28 cellular contexts compared by ENCODE assay signal in genomic region chr15:57596301-57596855, GRCh38. TPM values are rescaled to one million over a fixed set of nuclear protein-coding genes. Genes with fewer than 3 reads are reported as not detected.
DNase-seq lines count a peak whose midpoint lies in the region; ATAC-seq and TF ChIP-seq lines count a peak whose summit lies in the region.
"Had no signal": no experiment of that assay in that cellular context is flagged by ENCODE, and none has a peak within 500 bp of the region (broad histone marks: within the 10 kb centered on the region; RNA-seq: fewer than 3 reads in every experiment).

No MANE protein-coding gene starts in this region.

- H3K27me3 ChIP-seq in lower lobe of right lung (ENCODE audit: low read depth) (no peaks in the 10 kb centered on the region), subcutaneous abdominal adipose tissue (ENCODE audit: control insufficient read depth in 5 of 5, insufficient read depth in 4 of 5, low read length in 5 of 5) (no peaks in the 10 kb centered on the region)

- intact Hi-C loops in lower lobe of right lung (cut with DNase I) = no loop called here

- CTCF ChIA-PET in RWPE1 (lab: Yijun Ruan, JAX) = interaction anchor here (1.2 kb wide), 1 partner anchor 16 kb away, joined by 4 read pairs; no protein-coding TSS in a partner anchor

- H3K9me3 Mint-ChIP-seq in glutamatergic neuron (ENCODE audit: unreplicated experiment) = no peaks in the 10 kb centered on the region
- H3K9me3 Mint-ChIP-seq: activated naive CD4-positive, alpha-beta T cell treated with anti-CD3 and anti-CD28 coated beads, Interleukin-2, amount 10 ng/mL, durations not matched to agents 7 days and 5 days; activated T-cell treated with anti-CD3 and anti-CD28 coated beads, Interleukin-2, amount 50 U/mL, for 72 hours; neural progenitor cell; stimulated activated naive B cell treated with anti-CD40 and anti-IgM and Interleukin-4, amounts not matched to agents 10 μg/mL and 1 μg/mL and 100 μg/mL, for 72 hours had no signal

- no peak overlapping the region for H3K27ac Mint-ChIP-seq in glutamatergic neuron (ENCODE audit: unreplicated experiment)
- H3K27ac Mint-ChIP-seq: activated naive CD4-positive, alpha-beta T cell treated with anti-CD3 and anti-CD28 coated beads, Interleukin-2, amount 10 ng/mL, durations not matched to agents 7 days and 5 days; activated T-cell treated with anti-CD3 and anti-CD28 coated beads, Interleukin-2, amount 50 U/mL, for 72 hours; neural progenitor cell; T-helper 17 cell had no signal

- H3K4me3 Mint-ChIP-seq in glutamatergic neuron (ENCODE audit: unreplicated experiment) = peak overlapping the region; percentile 21
- H3K4me3 Mint-ChIP-seq: activated naive CD4-positive, alpha-beta T cell treated with anti-CD3 and anti-CD28 coated beads, Interleukin-2, amount 10 ng/mL, durations not matched to agents 7 days and 5 days; activated T-cell treated with anti-CD3 and anti-CD28 coated beads, Interleukin-2, amount 50 U/mL, for 72 hours; neural progenitor cell; stimulated activated naive B cell treated with anti-CD40 and anti-IgM and Interleukin-4, amounts not matched to agents 10 μg/mL and 1 μg/mL and 100 μg/mL, for 72 hours; T-helper 17 cell had no signal

- peaks cover 5% of the 10 kb centered on the region for H3K27me3 Mint-ChIP-seq in glutamatergic neuron (ENCODE audit: unreplicated experiment)

- ATAC-seq in lower lobe of right lung (no peak), HG02571 (IDR thresholded peaks at IDR 0.05; ENCODE audit: unreplicated experiment) (no peak), GM21360 (IDR thresholded peaks at IDR 0.05; ENCODE audit: unreplicated experiment) (no peak)
- no peak for ATAC-seq in activated CD4-positive, CD25-positive, alpha-beta regulatory T cell treated with anti-CD3 and anti-CD28 coated beads, Interleukin-2, amount 50 U/mL, for 24 hours
- ATAC-seq: activated T-cell treated with anti-CD3 and anti-CD28 coated beads, Interleukin-2, amount 50 U/mL, for 72 hours; left colon; Panc1; stimulated activated naive B cell treated with anti-CD40 and anti-IgM and Interleukin-4, amounts not matched to agents 10 μg/mL and 1 μg/mL and 100 μg/mL, for 72 hours; T-helper 17 cell had no signal

- H3K36me3 Mint-ChIP-seq in glutamatergic neuron (ENCODE audit: unreplicated experiment) = no peaks in the 10 kb centered on the region
- H3K36me3 Mint-ChIP-seq: activated naive CD4-positive, alpha-beta T cell treated with anti-CD3 and anti-CD28 coated beads, Interleukin-2, amount 10 ng/mL, durations not matched to agents 7 days and 5 days; neural progenitor cell had no signal

- no peak for TF ChIP-seq CTCF in RWPE1 (conservative IDR thresholded peaks at IDR 0.05; ENCODE audit: low read depth)
- no peak for TF ChIP-seq CTCF in glutamatergic neuron (IDR thresholded peaks at IDR 0.05; ENCODE audit: partially characterized antibody, unreplicated experiment)
- TF ChIP-seq CTCF in lower lobe of right lung (IDR thresholded peaks at IDR 0.05) = no peak

- H3K4me1 ChIP-seq in lower lobe of right lung (peaks cover 24% of the 10 kb centered on the region), subcutaneous abdominal adipose tissue (ENCODE audit: control insufficient read depth in 5 of 5, insufficient read depth in 5 of 5, low read length in 5 of 5) (peaks cover 3 to 92% (median 87%) of the 10 kb centered on the region in 5 donors)
- H3K4me1 ChIP-seq: neural progenitor cell had no signal

- POLR2A ChIA-PET in RWPE1 (lab: Yijun Ruan, JAX; ENCODE audit: low non-redundant PET) = no interaction called here

- H3K4me1 Mint-ChIP-seq in glutamatergic neuron (ENCODE audit: low read depth, unreplicated experiment) = peaks cover 14% of the 10 kb centered on the region

- H3K27ac ChIP-seq in RWPE1 = peak overlapping the region; percentile 63
- peak overlapping the region; percentile 70 for H3K27ac ChIP-seq in lower lobe of right lung
- peak overlapping the region; percentile 93 for H3K27ac ChIP-seq in subcutaneous abdominal adipose tissue (ENCODE audit: low read depth, low read length)
- H3K27ac ChIP-seq: BLaER1, neural progenitor cell, SK-N-MC, tibial artery had no signal

- H3K9me3 ChIP-seq in lower lobe of right lung (no peaks in the 10 kb centered on the region), subcutaneous abdominal adipose tissue (ENCODE audit: control insufficient read depth in 5 of 5, low read length in 5 of 5) (no peaks in the 10 kb centered on the region)
- H3K9me3 ChIP-seq: MG63, psoas muscle, tibial artery had no signal

- H3K36me3 ChIP-seq in lower lobe of right lung = no peaks in the 10 kb centered on the region
- H3K36me3 ChIP-seq in subcutaneous abdominal adipose tissue (ENCODE audit: control insufficient read depth in 5 of 5, insufficient read depth in 5 of 5, low read length in 5 of 5) = no peaks in the 10 kb centered on the region
- H3K36me3 ChIP-seq: BLaER1, MG63, neural progenitor cell, tibial artery had no signal

- H3K4me3 ChIP-seq in lower lobe of right lung (no peak overlapping the region), subcutaneous abdominal adipose tissue (ENCODE audit: low read depth in 1 of 5, low read length in 5 of 5) (no peak overlapping the region)
- H3K4me3 ChIP-seq: BLaER1, MG63, neural progenitor cell, psoas muscle, SK-N-MC, smooth muscle cell, tibial artery had no signal

- DNase-seq in RWPE1 (ENCODE audit: low spot score) (no peak), glutamatergic neuron (no peak), lower lobe of right lung (no peak), GM19240 (ENCODE audit: insufficient read length, low spot score) (no peak)
- DNase-seq: activated CD4-positive, alpha-beta T cell treated with anti-CD3 and anti-CD28 coated beads for 48 hours; activated naive CD4-positive, alpha-beta T cell treated with anti-CD3 and anti-CD28 coated beads, Interleukin-2, amount 10 ng/mL, durations not matched to agents 7 days and 5 days; activated T-cell treated with anti-CD3 and anti-CD28 coated beads, Interleukin-2, amount 50 U/mL, for 72 hours; aorta; EL; left colon; MG63; NCI-H1417; NCI-H2107; NCI-H510A treated with DMSO at 0.1 percent for 48 hours; psoas muscle; stimulated activated CD4-positive, alpha-beta T cell treated with anti-CD3 and anti-CD28 coated beads, Interleukin-2, amount 100 ng/mL, for 48 hours; stimulated activated naive B cell treated with anti-CD40 and anti-IgM and Interleukin-4, amounts not matched to agents 10 μg/mL and 1 μg/mL and 100 μg/mL, for 72 hours; T-helper 17 cell; tibial artery had no signal

- H3K9ac ChIP-seq in subcutaneous abdominal adipose tissue (ENCODE audit: low read length in 5 of 5) = peak overlapping the region in 2 of 5 donors; percentile 38 to 49
- H3K9ac ChIP-seq: BLaER1, neural progenitor cell had no signal

RNA-seq across cellular contexts. Expression of gene MYZAP, which starts 4.7 kb away (rescaled TPM):
- total RNA-seq in glutamatergic neuron (ENCODE audit: unreplicated experiment) (not detected), lower lobe of right lung (41.3 TPM)

Comparison
In these comparisons a context has a peak if more than half of its experiments do, and no peak if none do; other contexts are left out.
1. RNA of gene MYZAP, which starts 4.7 kb away (total RNA-seq): 41.3 TPM in lower lobe of right lung (single experiment); not detected in glutamatergic neuron (single experiment); every median in the first group is over 10 times any median in the second.
2. Peak in every context shown above with its lines, with median percentiles within 50 percentile points of each other: H3K27ac ChIP-seq.